10 cellular contexts compared by ENCODE assay signal in genomic region chr9:71628247-71628646, GRCh38.
DNase-seq lines count a peak whose midpoint lies in the region; FAIRE-seq and TF ChIP-seq lines count a peak whose summit lies in the region.
"Had no signal": no experiment of that assay in that cellular context is flagged by ENCODE, and none has a peak within 500 bp of the region (broad histone marks: within the 10 kb centered on the region; RNA-seq: fewer than 3 reads in every experiment).

No MANE protein-coding gene starts in this region.

- no peak overlapping the region for H3K27ac Mint-ChIP-seq in neural crest cell (ENCODE audit: unreplicated experiment)

- no peak for FAIRE-seq in bronchial epithelial cell (lab: Jason Lieb, UNC)

- TF ChIP-seq CTCF in LNCAP (IDR thresholded peaks at IDR 0.05) (peak; percentile 54), bronchial epithelial cell (IDR thresholded peaks at IDR 0.05; ENCODE audit: insufficient read depth, low read length, severe bottlenecking) (peak; percentile 11), neural crest cell (conservative IDR thresholded peaks at IDR 0.05) (peak; percentile 12), GM20000 (IDR thresholded peaks at IDR 0.05; ENCODE audit: extremely low read depth, missing control alignments) (no peak)

- no peaks in the 10 kb centered on the region for H3K4me1 Mint-ChIP-seq in neural crest cell

- H3K36me3 Mint-ChIP-seq in neural crest cell (ENCODE audit: low read depth): no peaks in the 10 kb centered on the region

- no peaks in the 10 kb centered on the region for H3K9me3 Mint-ChIP-seq in neural crest cell

- in situ Hi-C loops in G401 (cut with HindIII; ENCODE audit: low sequenced_read_pairs): no loop called here

- peak; percentile 13 for DNase-seq in EH (ENCODE audit: low read depth)
- no peak for DNase-seq in bronchial epithelial cell (ENCODE audit: low read depth)
- no peak for DNase-seq in neural crest cell (ENCODE audit: low read depth, low spot score)
- no peak for DNase-seq in DMS153 (lab: John Stamatoyannopoulos, UW)
- DNase-seq in G401 (ENCODE audit: low spot score): no peak
- no peak for DNase-seq in GM20000 (ENCODE audit: low spot score)
- DNase-seq: effector CD4-positive, alpha-beta T cell; KBM-7; NCI-H526 treated with DMSO at 0.1 percent for 48 hours had no signal

- H3K4me3 ChIP-seq in bronchial epithelial cell (ENCODE audit: low read depth, low read length): no peak overlapping the region

- no peak overlapping the region for H3K4me3 Mint-ChIP-seq in neural crest cell

- H3K27me3 Mint-ChIP-seq in neural crest cell (ENCODE audit: low read depth): no peaks in the 10 kb centered on the region

- H3K36me3 ChIP-seq in bronchial epithelial cell (ENCODE audit: control insufficient read depth, insufficient read depth, low read length): no peaks in the 10 kb centered on the region

- no peaks in the 10 kb centered on the region for H3K27me3 ChIP-seq in bronchial epithelial cell (ENCODE audit: control insufficient read depth, insufficient read depth, low read length)
